In genomic region chr18:2606335-2606734, GRCh38 we compare ENCODE assay signal across 13 cellular contexts. TPM values are rescaled to one million over a fixed set of nuclear protein-coding genes. Genes with fewer than 3 reads are reported as not detected.
A peak's percentile ranks its signal among the peaks of the same experiment; 100 is the strongest.
DNase-seq lines count a peak whose midpoint lies in the region; ATAC-seq and TF ChIP-seq lines count a peak whose summit lies in the region.
"Had no signal": no experiment of that assay in that cellular context is flagged by ENCODE, and none has a peak within 500 bp of the region (broad histone marks: within the 10 kb centered on the region; RNA-seq: fewer than 3 reads in every experiment).

No MANE protein-coding gene starts in this region.

- H3K36me3 ChIP-seq in CD8-positive, alpha-beta T cell (ENCODE audit: insufficient read depth, low read length) = no peaks in the 10 kb centered on the region
- H3K36me3 ChIP-seq in Loucy (ENCODE audit: insufficient read depth, low read length) (peaks cover 69% of the 10 kb centered on the region), osteoblast (ENCODE audit: insufficient read depth, low read length) (peaks cover 4% of the 10 kb centered on the region)
- H3K36me3 ChIP-seq: pancreas had no signal

- H3K27ac Mint-ChIP-seq in CD8-positive, alpha-beta T cell = peak overlapping the region; percentile 85
- H3K27ac Mint-ChIP-seq in central memory CD8-positive, alpha-beta T cell (ENCODE audit: low read depth) = peak overlapping the region; percentile 89
- no peak overlapping the region for H3K27ac Mint-ChIP-seq in type B pancreatic cell
- H3K27ac Mint-ChIP-seq: GM23338 had no signal

- peaks cover 33% of the 10 kb centered on the region for H3K4me1 ChIP-seq in CD8-positive, alpha-beta T cell (ENCODE audit: insufficient read depth, low read length)
- H3K4me1 ChIP-seq in Loucy (ENCODE audit: insufficient read depth, low read length, poor library complexity, severe bottlenecking) (peaks cover 43% of the 10 kb centered on the region), osteoblast (ENCODE audit: insufficient read depth, low read length) (peaks cover 5% of the 10 kb centered on the region)

- no peaks in the 10 kb centered on the region for H3K27me3 ChIP-seq in CD8-positive, alpha-beta T cell (ENCODE audit: insufficient read depth, low read length)
- H3K27me3 ChIP-seq in Loucy (ENCODE audit: insufficient read depth, low read length, poor library complexity, severe bottlenecking) = no peaks in the 10 kb centered on the region
- no peaks in the 10 kb centered on the region for H3K27me3 ChIP-seq in osteoblast (ENCODE audit: insufficient read depth, low read length)
- H3K27me3 ChIP-seq: pancreas had no signal

- CTCF ChIA-PET in CD8-positive, alpha-beta T cell (lab: Charles Lee) = interaction anchor here (0.8 to 2.5 kb wide), 7 partner anchors 17 to 47 kb away, joined by 3 to 9 read pairs (median 3); no protein-coding TSS in a partner anchor

- H2AFZ ChIP-seq in Loucy (ENCODE audit: low read length) = no peak overlapping the region
- peak overlapping the region; percentile 65 for H2AFZ ChIP-seq in osteoblast (ENCODE audit: low read length)
- H2AFZ ChIP-seq: GM23338 had no signal

- peaks cover 54% of the 10 kb centered on the region for H3K4me1 Mint-ChIP-seq in CD8-positive, alpha-beta T cell (ENCODE audit: low read depth)
- H3K4me1 Mint-ChIP-seq in central memory CD8-positive, alpha-beta T cell = peaks cover 31% of the 10 kb centered on the region
- H3K4me1 Mint-ChIP-seq in type B pancreatic cell (ENCODE audit: unreplicated experiment) = no peaks in the 10 kb centered on the region
- H3K4me1 Mint-ChIP-seq: GM23338 had no signal

- TF ChIP-seq CTCF in CD8-positive, alpha-beta T cell (IDR thresholded peaks at IDR 0.05) = no peak
- TF ChIP-seq CTCF in Loucy (conservative IDR thresholded peaks at IDR 0.05; ENCODE audit: low read length) = no peak
- no peak for TF ChIP-seq CTCF in osteoblast (IDR thresholded peaks at IDR 0.05; ENCODE audit: extremely low read depth, low read depth, low read length)
- no peak for TF ChIP-seq CTCF in type B pancreatic cell (conservative IDR thresholded peaks at IDR 0.05)

- peaks cover 8% of the 10 kb centered on the region for H3F3A ChIP-seq in Loucy (ENCODE audit: low read depth)

- H3K9ac ChIP-seq in Loucy (ENCODE audit: low read depth, low read length, poor library complexity, severe bottlenecking) = peak overlapping the region; percentile 59

- H4K20me1 ChIP-seq in Loucy (ENCODE audit: insufficient read depth, low read length, poor library complexity, severe bottlenecking) (no peaks in the 10 kb centered on the region), osteoblast (ENCODE audit: insufficient read depth, low read length) (no peaks in the 10 kb centered on the region)

- H3K9me2 ChIP-seq in Loucy (replicated peaks; ENCODE audit: low read depth, low read length) = no peaks in the 10 kb centered on the region

- H3K9me3 Mint-ChIP-seq in CD8-positive, alpha-beta T cell = no peaks in the 10 kb centered on the region
- no peaks in the 10 kb centered on the region for H3K9me3 Mint-ChIP-seq in central memory CD8-positive, alpha-beta T cell
- no peaks in the 10 kb centered on the region for H3K9me3 Mint-ChIP-seq in type B pancreatic cell
- H3K9me3 Mint-ChIP-seq: activated naive CD4-positive, alpha-beta T cell treated with anti-CD3 and anti-CD28 coated beads, Interleukin-2, amount 50 U/mL, for 72 hours; GM23338 had no signal

- H3K9me3 ChIP-seq in CD8-positive, alpha-beta T cell (ENCODE audit: low read length) = no peaks in the 10 kb centered on the region
- H3K9me3 ChIP-seq in Loucy (ENCODE audit: insufficient read depth, low read depth, low read length) (no peaks in the 10 kb centered on the region), osteoblast (ENCODE audit: low read depth, low read length) (no peaks in the 10 kb centered on the region)
- H3K9me3 ChIP-seq: pancreas had no signal

- peak; percentile 56 for ATAC-seq in CD8-positive, alpha-beta T cell
- ATAC-seq in central memory CD8-positive, alpha-beta T cell (replicated peaks; ENCODE audit: extremely low read depth, poor library complexity, severe bottlenecking) = peak; percentile 70
- ATAC-seq in HG03442 (IDR thresholded peaks at IDR 0.05; ENCODE audit: unreplicated experiment) = no peak
- ATAC-seq: GM23338 had no signal

- no peaks in the 10 kb centered on the region for H3K36me3 Mint-ChIP-seq in CD8-positive, alpha-beta T cell
- H3K36me3 Mint-ChIP-seq in central memory CD8-positive, alpha-beta T cell (ENCODE audit: insufficient read depth) = peaks cover 2% of the 10 kb centered on the region
- H3K36me3 Mint-ChIP-seq in type B pancreatic cell = peaks cover 11% of the 10 kb centered on the region

- POLR2A ChIA-PET in CD8-positive, alpha-beta T cell (lab: Charles Lee) = interaction anchor here (0.6 to 5.1 kb wide), 9 partner anchors 9 to 987 kb away, joined by 3 to 49 read pairs (median 5); partner anchors contain the start of genes METTL4, NDC80 and SMCHD1

- H3K79me2 ChIP-seq in Loucy (ENCODE audit: insufficient read depth, low read length) (peaks cover 8% of the 10 kb centered on the region; the same call in 1 of the 2 replicates), osteoblast (ENCODE audit: insufficient read depth, low read length) (no peaks in the 10 kb centered on the region)

- no peak for DNase-seq in CD8-positive, alpha-beta T cell
- DNase-seq in central memory CD8-positive, alpha-beta T cell (ENCODE audit: low spot score in 2 of 2) = no peak
- DNase-seq in osteoblast (ENCODE audit: insufficient read length, low spot score, missing footprints) (no peak), type B pancreatic cell (ENCODE audit: extremely low spot score, unreplicated experiment) (no peak), kidney tubule cell (ENCODE audit: low spot score) (no peak)
- DNase-seq: NCI-H1092, NCI-H524, pancreas had no signal

- H3K4me3 Mint-ChIP-seq in CD8-positive, alpha-beta T cell = peak overlapping the region; percentile 43
- H3K4me3 Mint-ChIP-seq in central memory CD8-positive, alpha-beta T cell = peak overlapping the region; percentile 40
- no peak overlapping the region for H3K4me3 Mint-ChIP-seq in type B pancreatic cell
- H3K4me3 Mint-ChIP-seq: GM23338 had no signal

- no peaks in the 10 kb centered on the region for H3K27me3 Mint-ChIP-seq in CD8-positive, alpha-beta T cell (ENCODE audit: low read depth)
- no peaks in the 10 kb centered on the region for H3K27me3 Mint-ChIP-seq in central memory CD8-positive, alpha-beta T cell
- no peaks in the 10 kb centered on the region for H3K27me3 Mint-ChIP-seq in type B pancreatic cell

- peak overlapping the region; percentile 19 for H3K27ac ChIP-seq in CD8-positive, alpha-beta T cell (ENCODE audit: low read depth, low read length)
- H3K27ac ChIP-seq in osteoblast (ENCODE audit: low read depth, low read length) = peak overlapping the region; percentile 58
- H3K27ac ChIP-seq: VCaP had no signal

- peak overlapping the region; percentile 93 for H3K4me2 ChIP-seq in Loucy (ENCODE audit: low read depth, low read length, poor library complexity, severe bottlenecking)
- H3K4me2 ChIP-seq in osteoblast (ENCODE audit: insufficient read depth, low read length) = peak overlapping the region; percentile 68
- H3K4me2 ChIP-seq: GM23338 had no signal

- H3K4me3 ChIP-seq in CD8-positive, alpha-beta T cell (ENCODE audit: low read depth, low read length) = no peak overlapping the region
- H3K4me3 ChIP-seq in Loucy (ENCODE audit: low read length, poor library complexity, severe bottlenecking) (peak overlapping the region; percentile 68), osteoblast (ENCODE audit: insufficient read depth, low read length) (no peak overlapping the region)
- H3K4me3 ChIP-seq: GM23338, pancreas had no signal

- intact Hi-C loops in CD8-positive, alpha-beta T cell (cut with DNase I, micrococcal nuclease) = loop anchor here (1.0 to 5.0 kb wide), 4 partner anchors 30 to 451 kb away; partner anchors contain the start of gene SMCHD1 (in 2 of the 2)

RNA-seq across cellular contexts. Expression of gene NDC80, which starts 35.0 kb away (rescaled TPM):
- total RNA-seq in CD8-positive, alpha-beta T cell = 1 to 10 TPM; 5.6 to 7.1 TPM
- total RNA-seq in osteoblast (2.2 and 3.5 TPM in 2 replicates), type B pancreatic cell (ENCODE audit: low replicate concordance) (9.1 and 34.3 TPM in 2 replicates)

RNA-seq across cellular contexts. Expression of gene METTL4, which starts 35.0 kb away (rescaled TPM):
- 1 to 10 TPM; 4.8 to 5.4 TPM for total RNA-seq in CD8-positive, alpha-beta T cell
- 8.8 and 10.5 TPM in 2 replicates for total RNA-seq in osteoblast
- total RNA-seq in type B pancreatic cell (ENCODE audit: low replicate concordance) = 8.4 and 9.8 TPM in 2 replicates

RNA-seq across cellular contexts. Expression of gene SMCHD1, which starts 49.2 kb away (rescaled TPM):
- total RNA-seq in CD8-positive, alpha-beta T cell = 100 to 1,000 TPM; 305 to 306 TPM
- 52.2 and 53.6 TPM in 2 replicates for total RNA-seq in osteoblast
- 40.1 and 56.5 TPM in 2 replicates for total RNA-seq in type B pancreatic cell (ENCODE audit: low replicate concordance)
